Comparison of ENCODE assay signal across 1 cellular context in genomic region chr19:58003153-58003828, GRCh38.
TF ChIP-seq lines count a peak whose summit lies in the region.

No MANE protein-coding gene starts in this region.

TF ChIP-seq in WTC11, 78 proteins besides CTCF, POLR2A, EP300 and RAD21 (continued from another document):
- TF ChIP-seq, protein P1, sequence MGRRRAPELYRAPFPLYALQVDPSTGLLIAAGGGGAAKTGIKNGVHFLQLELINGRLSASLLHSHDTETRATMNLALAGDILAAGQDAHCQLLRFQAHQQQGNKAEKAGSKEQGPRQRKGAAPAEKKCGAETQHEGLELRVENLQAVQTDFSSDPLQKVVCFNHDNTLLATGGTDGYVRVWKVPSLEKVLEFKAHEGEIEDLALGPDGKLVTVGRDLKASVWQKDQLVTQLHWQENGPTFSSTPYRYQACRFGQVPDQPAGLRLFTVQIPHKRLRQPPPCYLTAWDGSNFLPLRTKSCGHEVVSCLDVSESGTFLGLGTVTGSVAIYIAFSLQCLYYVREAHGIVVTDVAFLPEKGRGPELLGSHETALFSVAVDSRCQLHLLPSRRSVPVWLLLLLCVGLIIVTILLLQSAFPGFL (CRISPR knock-in tag; IDR thresholded peaks at IDR 0.05; ENCODE audit: borderline replicate concordance): peak; percentile 46; the same call in 1 of the 2 replicates
- no peak for TF ChIP-seq MLX (CRISPR knock-in tag; IDR thresholded peaks at IDR 0.05)
TF ChIP-seq in WTC11: peak in this region for 3.
